10 cellular contexts compared by ENCODE assay signal in the genomic region with DNA sequence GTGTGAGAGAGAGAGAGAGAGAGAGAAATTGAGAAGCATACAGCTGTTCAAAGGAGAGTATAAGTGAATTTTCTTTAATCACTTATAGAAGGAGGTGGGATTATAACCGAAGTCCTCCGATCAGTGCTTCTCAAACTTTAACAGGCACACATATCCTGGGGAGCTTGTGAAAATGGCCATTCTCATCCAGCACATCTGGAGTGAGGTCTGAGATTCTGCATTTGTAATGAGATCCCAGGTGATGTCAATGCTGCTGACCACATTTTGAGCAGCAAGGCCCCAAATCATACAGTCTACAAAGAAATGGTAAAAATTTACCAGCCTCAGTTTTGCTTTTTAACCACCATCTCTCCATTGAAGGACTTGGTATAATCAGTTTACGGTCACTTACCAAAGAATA.
DNase-seq lines count a peak whose midpoint lies in the region; ATAC-seq and TF ChIP-seq lines count a peak whose summit lies in the region.
"Had no signal": no experiment of that assay in that cellular context is flagged by ENCODE, and none has a peak within 500 bp of the region (broad histone marks: within the 10 kb centered on the region; RNA-seq: fewer than 3 reads in every experiment).

No MANE protein-coding gene starts in this region.

- peaks cover 74% of the 10 kb centered on the region for H3K4me1 ChIP-seq in Karpas-422 (ENCODE audit: low read length)

- H3K9me3 Mint-ChIP-seq in nephron progenitor cell = no peaks in the 10 kb centered on the region

- H3K4me3 Mint-ChIP-seq in nephron progenitor cell = no peak overlapping the region

- H3K4me2 ChIP-seq in Karpas-422 (ENCODE audit: low read depth, low read length, poor library complexity, severe bottlenecking) = peak overlapping the region; percentile 78

- H3K4me3 ChIP-seq in GM06990 (replicated peaks; ENCODE audit: low read depth, low read length) = peak overlapping the region; percentile 27
- peak overlapping the region; percentile 47; the same call in 1 of the 2 replicates for H3K4me3 ChIP-seq in Karpas-422 (ENCODE audit: low read length)

- H3K4me1 Mint-ChIP-seq in nephron progenitor cell = peaks cover 36% of the 10 kb centered on the region

- H4K20me1 ChIP-seq in Karpas-422 (ENCODE audit: insufficient read depth, low read depth, low read length) = no peaks in the 10 kb centered on the region

- H3K9me3 ChIP-seq in Karpas-422 (ENCODE audit: low read length) = no peaks in the 10 kb centered on the region

- no peaks in the 10 kb centered on the region for H3K27me3 ChIP-seq in GM06990 (replicated peaks; ENCODE audit: control insufficient read depth, insufficient read depth, low read length)
- no peaks in the 10 kb centered on the region for H3K27me3 ChIP-seq in Karpas-422 (ENCODE audit: low read length)

- TF ChIP-seq CTCF in GM06990 (IDR thresholded peaks at IDR 0.05; ENCODE audit: insufficient read depth, low read length, poor library complexity, severe bottlenecking) = no peak
- TF ChIP-seq CTCF in nephron progenitor cell (IDR thresholded peaks at IDR 0.05) = no peak

- H3K36me3 ChIP-seq in GM06990 (ENCODE audit: control insufficient read depth, insufficient read depth, low read length) (no peaks in the 10 kb centered on the region), Karpas-422 (ENCODE audit: insufficient read depth, low read length) (no peaks in the 10 kb centered on the region)

- H2AFZ ChIP-seq in Karpas-422 (ENCODE audit: low read length) = no peak overlapping the region

- no peaks in the 10 kb centered on the region for H3K9me2 ChIP-seq in Karpas-422 (replicated peaks; ENCODE audit: insufficient read depth, low read length)

- DNase-seq in GM06990 (ENCODE audit: extremely low read depth, insufficient read length) (no peak), Karpas-422 (peak; percentile 74), nephron progenitor cell (no peak), T-helper 9 cell (no peak), activated gamma-delta T cell treated with Interleukin-2 at 50 U/mL for 16 hours (no peak)
- DNase-seq: effector CD8-positive, alpha-beta T cell; NCI-H748 treated with DMSO at 0.1 percent for 48 hours had no signal

- H3K27ac Mint-ChIP-seq in nephron progenitor cell = no peak overlapping the region

- no peaks in the 10 kb centered on the region for H3K27me3 Mint-ChIP-seq in nephron progenitor cell (ENCODE audit: low read depth, poor library complexity)

- H3K27ac ChIP-seq in Karpas-422 (ENCODE audit: low read length) = peak overlapping the region; percentile 100

- peak; percentile 27 for ATAC-seq in GM19463 (IDR thresholded peaks at IDR 0.05; ENCODE audit: unreplicated experiment)
- peak; percentile 17 for ATAC-seq in HG02973 (IDR thresholded peaks at IDR 0.05; ENCODE audit: unreplicated experiment)
- ATAC-seq in GM21515 (IDR thresholded peaks at IDR 0.05; ENCODE audit: unreplicated experiment) = no peak

- H3K79me2 ChIP-seq in Karpas-422 (ENCODE audit: low read length) = no peaks in the 10 kb centered on the region

- no peaks in the 10 kb centered on the region for H3K36me3 Mint-ChIP-seq in nephron progenitor cell (ENCODE audit: low read depth)

- H3K9ac ChIP-seq in Karpas-422 (ENCODE audit: low read length) = peak overlapping the region; percentile 71
